Comparison of ENCODE assay signal across 8 cellular contexts in genomic region chr12:101407438-101408345, GRCh38. TPM values are rescaled to one million over a fixed set of nuclear protein-coding genes. Genes with fewer than 3 reads are reported as not detected.
DNase-seq lines count a peak whose midpoint lies in the region; ATAC-seq and TF ChIP-seq lines count a peak whose summit lies in the region.

TSS of gene ARL1 (minus strand) at chr12:101407772. CDS start at chr12:101407645, 127 bp downstream.

- ATAC-seq in HG02588 (IDR thresholded peaks at IDR 0.05; ENCODE audit: unreplicated experiment): peak; percentile 87
- ATAC-seq in thoracic aorta (ENCODE audit: insufficient number of reproducible peaks, low FRiP score, low read depth): peak; percentile 90

- H3K36me3 Mint-ChIP-seq in activated naive CD8-positive, alpha-beta T cell: no peaks in the 10 kb centered on the region
- H3K36me3 Mint-ChIP-seq in glutamatergic neuron (ENCODE audit: unreplicated experiment): no peaks in the 10 kb centered on the region
- no peaks in the 10 kb centered on the region for H3K36me3 Mint-ChIP-seq in osteocyte (ENCODE audit: unreplicated experiment)

- peak within 1 kb of the TSS; percentile 77 for H3K4me3 ChIP-seq in thoracic aorta

- DNase-seq in GM10266 (ENCODE audit: extremely low spot score): peak; percentile 74
- DNase-seq in NCI-H1048 (lab: John Stamatoyannopoulos, UW): peak; percentile 69
- DNase-seq in SKM-1 treated with dmso at 0.1 percent for 144 hours (lab: John Stamatoyannopoulos, UW; ENCODE audit: unreplicated experiment): peak; percentile 50
- DNase-seq in glutamatergic neuron: peak; percentile 91
- DNase-seq in osteocyte (ENCODE audit: extremely low spot score, unreplicated experiment): peak; percentile 93
- peak; percentile 45 for DNase-seq in thoracic aorta (ENCODE audit: low spot score)

- H3K27me3 ChIP-seq in thoracic aorta (replicated peaks; ENCODE audit: insufficient read depth): no peaks in the 10 kb centered on the region

- no peaks in the 10 kb centered on the region for H3K9me3 Mint-ChIP-seq in activated naive CD8-positive, alpha-beta T cell (ENCODE audit: low read depth)
- H3K9me3 Mint-ChIP-seq in glutamatergic neuron (ENCODE audit: unreplicated experiment) (peaks cover 2% of the 10 kb centered on the region), osteocyte (ENCODE audit: unreplicated experiment) (no peaks in the 10 kb centered on the region)

- peaks cover 19 to 27% of the 10 kb centered on the region in 2 donors for H3K4me1 ChIP-seq in thoracic aorta (ENCODE audit: control insufficient read depth in 1 of 2, low read depth in 2 of 2)

- no peaks in the 10 kb centered on the region for H3K36me3 ChIP-seq in thoracic aorta

- H3K4me3 Mint-ChIP-seq in activated naive CD8-positive, alpha-beta T cell: peak within 1 kb of the TSS; percentile 98
- peak within 1 kb of the TSS; percentile 99 for H3K4me3 Mint-ChIP-seq in glutamatergic neuron (ENCODE audit: unreplicated experiment)
- H3K4me3 Mint-ChIP-seq in osteocyte (ENCODE audit: unreplicated experiment): peak within 1 kb of the TSS; percentile 95

- H3K9me3 ChIP-seq in thoracic aorta: no peaks in the 10 kb centered on the region

- peak within 1 kb of the TSS; percentile 82 to 93 for H3K27ac ChIP-seq in thoracic aorta

- no peak for TF ChIP-seq CTCF in GM10266 (IDR thresholded peaks at IDR 0.05; ENCODE audit: control insufficient read depth, insufficient read depth, low read depth, missing control alignments)
- TF ChIP-seq CTCF in glutamatergic neuron (IDR thresholded peaks at IDR 0.05; ENCODE audit: partially characterized antibody, unreplicated experiment): no peak
- peak; percentile 5 for TF ChIP-seq CTCF in osteocyte (IDR thresholded peaks at IDR 0.05)
- no peak for TF ChIP-seq CTCF in thoracic aorta (IDR thresholded peaks at IDR 0.05)

- no peaks in the 10 kb centered on the region for H3K27me3 Mint-ChIP-seq in activated naive CD8-positive, alpha-beta T cell
- H3K27me3 Mint-ChIP-seq in glutamatergic neuron (ENCODE audit: unreplicated experiment) (peaks cover 2% of the 10 kb centered on the region), osteocyte (ENCODE audit: unreplicated experiment) (peaks cover 7% of the 10 kb centered on the region)

- peaks cover 27% of the 10 kb centered on the region for H3K4me1 Mint-ChIP-seq in activated naive CD8-positive, alpha-beta T cell (ENCODE audit: low read depth)
- peaks cover 6% of the 10 kb centered on the region for H3K4me1 Mint-ChIP-seq in glutamatergic neuron (ENCODE audit: low read depth, unreplicated experiment)
- peaks cover 28% of the 10 kb centered on the region for H3K4me1 Mint-ChIP-seq in osteocyte (ENCODE audit: unreplicated experiment)

- peak within 1 kb of the TSS; percentile 98 for H3K27ac Mint-ChIP-seq in activated naive CD8-positive, alpha-beta T cell
- peak within 1 kb of the TSS; percentile 93 for H3K27ac Mint-ChIP-seq in glutamatergic neuron (ENCODE audit: unreplicated experiment)
- H3K27ac Mint-ChIP-seq in osteocyte (ENCODE audit: unreplicated experiment): peak within 1 kb of the TSS; percentile 98

RNA-seq across cellular contexts. Expression of gene ARL1, which starts in this region (rescaled TPM):
- total RNA-seq in glutamatergic neuron (ENCODE audit: unreplicated experiment): 20.0 TPM
- 109 and 112 TPM in 2 replicates for total RNA-seq in osteocyte
- total RNA-seq in thoracic aorta: 10 to 100 TPM; 56.1 to 58.5 TPM

Comparison
In these comparisons a context has a peak if more than half of its experiments do, and no peak if none do; other contexts are left out.
1. Peak in every context shown above with its lines: DNase-seq, ATAC-seq, H3K4me3 ChIP-seq and H3K27ac ChIP-seq.